Comparison of ENCODE assay signal across 11 cellular contexts in the genomic region with DNA sequence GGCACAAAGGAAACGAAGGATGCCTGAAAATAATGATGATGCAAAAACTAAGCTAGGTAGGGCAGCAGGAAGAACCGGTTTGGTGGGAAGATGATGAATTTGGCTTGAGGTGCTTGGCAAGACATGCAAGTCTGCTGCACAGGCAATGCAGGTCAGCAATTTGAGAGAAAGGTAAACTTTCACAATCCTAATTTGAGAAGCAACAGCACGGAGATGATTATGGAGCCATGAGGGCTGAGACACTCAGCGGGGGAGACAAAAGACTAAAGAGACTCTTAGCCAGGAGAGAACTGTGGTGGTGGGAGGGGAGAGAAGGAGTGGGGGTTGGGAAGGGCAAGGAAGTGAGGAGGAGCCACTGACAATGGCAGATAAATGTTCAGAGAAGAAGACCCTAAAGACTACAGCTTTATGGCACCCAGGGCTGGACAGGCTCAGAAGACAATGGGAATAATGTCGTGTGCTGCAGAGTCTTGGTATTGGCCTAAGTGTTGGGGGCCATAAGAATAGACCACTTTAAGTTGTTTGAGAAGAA. TPM values are rescaled to one million over a fixed set of nuclear protein-coding genes. Genes with fewer than 3 reads are reported as not detected.
DNase-seq lines count a peak whose midpoint lies in the region; ATAC-seq, FAIRE-seq and TF ChIP-seq lines count a peak whose summit lies in the region.
"Had no signal": no experiment of that assay in that cellular context is flagged by ENCODE, and none has a peak within 500 bp of the region (broad histone marks: within the 10 kb centered on the region; RNA-seq: fewer than 3 reads in every experiment).

No MANE protein-coding gene starts in this region.

- no peaks in the 10 kb centered on the region for H3K9me3 Mint-ChIP-seq in activated CD8-positive, alpha-beta memory T cell treated with anti-CD3 and anti-CD28 coated beads, Interleukin-2, amount 10 ng/mL, durations not matched to agents 7 days and 5 days (ENCODE audit: low read depth)

- peak overlapping the region; percentile 75 for H3K4me2 ChIP-seq in keratinocyte (ENCODE audit: control insufficient read depth, extremely low read depth, insufficient read depth, low read depth, low read length)

- H3K27ac Mint-ChIP-seq in activated CD8-positive, alpha-beta memory T cell treated with anti-CD3 and anti-CD28 coated beads, Interleukin-2, amount 10 ng/mL, durations not matched to agents 7 days and 5 days, result no peak overlapping the region

- TF ChIP-seq CTCF in Peyer's patch (IDR thresholded peaks at IDR 0.05), result no peak
- TF ChIP-seq CTCF in keratinocyte (optimal IDR thresholded peaks at IDR 0.05 in 1 of 3, IDR thresholded peaks at IDR 0.05 in 1 of 3, conservative IDR thresholded peaks at IDR 0.05 in 1 of 3; ENCODE audit: extremely low read depth in 1 of 3, insufficient read depth in 2 of 3, low read length in 3 of 3), result no peak
- TF ChIP-seq CTCF in transverse colon (IDR thresholded peaks at IDR 0.05), result no peak

- WGBS in transverse colon (ENCODE audit: low coverage in 1 of 2), 2 donors, result 27 to 36% methylated on average over 5 of the region's 5 CpGs

- no peaks in the 10 kb centered on the region for H3K9me3 ChIP-seq in Peyer's patch
- H3K9me3 ChIP-seq in keratinocyte (ENCODE audit: control insufficient read depth, low read depth, low read length), result no peaks in the 10 kb centered on the region
- H3K9me3 ChIP-seq in transverse colon, result no peaks in the 10 kb centered on the region
- H3K9me3 ChIP-seq in MG63, result peaks cover 13% of the 10 kb centered on the region

- in situ Hi-C loops in transverse colon (cut with MboI; ENCODE audit: low pct_ligation_motif_present in 1 of 4, low pct_unique_long_range_greater_than_20kb in 1 of 4, low sequenced_read_pairs in 3 of 4), result no loop called here

- H3K4me3 ChIP-seq in Peyer's patch, result no peak overlapping the region
- peak overlapping the region; percentile 27 to 54 (median 34) for H3K4me3 ChIP-seq in keratinocyte (ENCODE audit: control insufficient read depth in 2 of 3, extremely low read depth in 1 of 3, insufficient read depth in 2 of 3, low read depth in 1 of 3, low read length in 3 of 3)
- no peak overlapping the region for H3K4me3 ChIP-seq in transverse colon
- H3K4me3 ChIP-seq in MG63, result no peak overlapping the region

- H4K20me1 ChIP-seq in keratinocyte (ENCODE audit: control insufficient read depth, extremely low read depth, insufficient read depth, low read length), result no peaks in the 10 kb centered on the region

- TF ChIP-seq POLR2A in Peyer's patch (IDR thresholded peaks at IDR 0.05), result no peak
- no peak for TF ChIP-seq POLR2A in transverse colon (IDR thresholded peaks at IDR 0.05)

- no peak overlapping the region for H3K4me3 Mint-ChIP-seq in activated CD8-positive, alpha-beta memory T cell treated with anti-CD3 and anti-CD28 coated beads, Interleukin-2, amount 10 ng/mL, durations not matched to agents 7 days and 5 days

- H3K36me3 ChIP-seq in Peyer's patch, result no peaks in the 10 kb centered on the region
- H3K36me3 ChIP-seq in keratinocyte (ENCODE audit: control insufficient read depth in 2 of 2, extremely low read depth in 1 of 2, insufficient read depth in 2 of 2, low read length in 2 of 2), result no peaks in the 10 kb centered on the region
- H3K36me3 ChIP-seq in transverse colon, result no peaks in the 10 kb centered on the region
- no peaks in the 10 kb centered on the region for H3K36me3 ChIP-seq in MG63

- H3K4me1 ChIP-seq in Peyer's patch, result peaks cover 0 to 36% (median 4%) of the 10 kb centered on the region in 4 donors
- peaks cover 35% of the 10 kb centered on the region for H3K4me1 ChIP-seq in keratinocyte (ENCODE audit: control insufficient read depth, extremely low read depth, insufficient read depth, low read length)
- peaks cover 4 to 42% (median 33%) of the 10 kb centered on the region in 4 donors for H3K4me1 ChIP-seq in transverse colon

- no peaks in the 10 kb centered on the region for H3K27me3 ChIP-seq in Peyer's patch
- H3K27me3 ChIP-seq in keratinocyte (ENCODE audit: control insufficient read depth, extremely low read depth, insufficient read depth, low read length), result no peaks in the 10 kb centered on the region
- H3K27me3 ChIP-seq in transverse colon, result no peaks in the 10 kb centered on the region
- H3K27me3 ChIP-seq in MG63, result no peaks in the 10 kb centered on the region

- H3K9ac ChIP-seq in keratinocyte (ENCODE audit: control insufficient read depth, extremely low read depth, insufficient read depth, low read length), result peak overlapping the region; percentile 60

- H3K36me3 Mint-ChIP-seq in activated CD8-positive, alpha-beta memory T cell treated with anti-CD3 and anti-CD28 coated beads, Interleukin-2, amount 10 ng/mL, durations not matched to agents 7 days and 5 days, result peaks cover 1% of the 10 kb centered on the region

- no peaks in the 10 kb centered on the region for H3K27me3 Mint-ChIP-seq in activated CD8-positive, alpha-beta memory T cell treated with anti-CD3 and anti-CD28 coated beads, Interleukin-2, amount 10 ng/mL, durations not matched to agents 7 days and 5 days

- peak overlapping the region; percentile 32 for H2AFZ ChIP-seq in keratinocyte (ENCODE audit: control insufficient read depth, low read length)

- CTCF ChIA-PET in activated CD8-positive, alpha-beta memory T cell treated with anti-CD3 and anti-CD28 coated beads, Interleukin-2, amount 10 ng/mL, durations not matched to agents 7 days and 5 days (lab: Charles Lee), result interaction anchor here (0.7 to 9.1 kb wide), 16 partner anchors 13 to 372 kb away, joined by 3 to 87 read pairs (median 3); a partner anchor contains a TSS

- peak; percentile 57 for ATAC-seq in activated CD8-positive, alpha-beta memory T cell treated with anti-CD3 and anti-CD28 coated beads, Interleukin-2, amount 10 ng/mL, durations not matched to agents 7 days and 5 days
- ATAC-seq in GM21381 (IDR thresholded peaks at IDR 0.05; ENCODE audit: unreplicated experiment), result no peak

- DNase-seq in activated CD8-positive, alpha-beta memory T cell treated with anti-CD3 and anti-CD28 coated beads, Interleukin-2, amount 10 ng/mL, durations not matched to agents 7 days and 5 days, result no peak
- DNase-seq in activated CD8-positive, alpha-beta memory T cell treated with anti-CD3 and anti-CD28 coated beads, Interleukin-2, amount 50 U/mL, for 48 hours, result no peak
- DNase-seq in Peyer's patch (no peak), keratinocyte (ENCODE audit: low read depth, low spot score) (peak; percentile 81), transverse colon (peak; percentile 72), MG63 (no peak), medulla oblongata (ENCODE audit: extremely low spot score) (no peak)
- DNase-seq: activated CD4-positive, alpha-beta T cell treated with anti-CD3 and anti-CD28 coated beads, Interleukin-2, amount 50 U/mL, for 48 hours; stimulated activated CD4-positive, alpha-beta T cell treated with anti-CD3 and anti-CD28 coated beads, Interleukin-2, amount 100 ng/mL, for 24 hours had no signal

- H3K4me1 Mint-ChIP-seq in activated CD8-positive, alpha-beta memory T cell treated with anti-CD3 and anti-CD28 coated beads, Interleukin-2, amount 10 ng/mL, durations not matched to agents 7 days and 5 days, result peaks cover 3% of the 10 kb centered on the region

- no peaks in the 10 kb centered on the region for H3K9me1 ChIP-seq in keratinocyte (ENCODE audit: control insufficient read depth, extremely low read depth, insufficient read depth, low read length)

- H3K79me2 ChIP-seq in keratinocyte (ENCODE audit: control insufficient read depth, insufficient read depth, low read length), result no peaks in the 10 kb centered on the region

- TF ChIP-seq EP300 in transverse colon (IDR thresholded peaks at IDR 0.05; ENCODE audit: low read depth), result no peak

- dilution Hi-C loops in keratinocyte (cut with MboI; ENCODE audit: extremely low pct_ligation_motif_present, low sequenced_read_pairs), result no loop called here

- peak; percentile 98 for FAIRE-seq in keratinocyte (lab: Jason Lieb, UNC)
- FAIRE-seq: islet of Langerhans had no signal

- peak overlapping the region; percentile 40 to 61 (median 52) for H3K27ac ChIP-seq in Peyer's patch
- peak overlapping the region; percentile 82 for H3K27ac ChIP-seq in keratinocyte (ENCODE audit: control insufficient read depth, insufficient read depth, low read length)
- peak overlapping the region; percentile 70 to 77 (median 76) for H3K27ac ChIP-seq in transverse colon

- intact Hi-C loops in transverse colon (cut with DNase I; ENCODE audit: low total_unique reads), result no loop called here

RNA-seq across cellular contexts. Expression of a gene that starts 19.4 kb away (rescaled TPM):
- 100 to 1,000 TPM in 1 of 2 experiments, 10 to 100 TPM in 1; 72.3 to 100 TPM for total RNA-seq in activated CD8-positive, alpha-beta memory T cell treated with anti-CD3 and anti-CD28 coated beads, Interleukin-2, amount 10 ng/mL, durations not matched to agents 7 days and 5 days
- total RNA-seq in Peyer's patch, result 10 to 100 TPM; 61.1 to 86.2 (median 70.5) TPM
- 40.5 to 68.0 TPM (median 47.1 TPM) in 3 replicates for polyA plus RNA-seq in keratinocyte
- polyA plus RNA-seq in keratinocyte (2011; ENCODE audit: low read depth), result 33.8 TPM
- 14.7 and 27.4 TPM in 2 replicates for polyA plus RNA-seq in keratinocyte (2011; cell fraction: cytosol; rRNA removed)
- polyA plus RNA-seq in keratinocyte (2011; cell fraction: nucleus; rRNA removed), result 87.2 and 116 TPM in 2 replicates
- polyA plus RNA-seq in keratinocyte (2012; ENCODE audit: low replicate concordance), result 44.1 and 71.2 TPM in 2 replicates
- 14.3 to 51.5 TPM (median 30.2 TPM) in 3 replicates for polyA minus RNA-seq in keratinocyte
- 34.9 TPM for polyA minus RNA-seq in keratinocyte (2011; cell fraction: cytosol; rRNA and poly(A)+ RNA removed)
- 64.6 and 83.7 TPM in 2 replicates for polyA minus RNA-seq in keratinocyte (2011; cell fraction: nucleus; rRNA and poly(A)+ RNA removed)
- 100 to 1,000 TPM in 1 of 4 donors, 10 to 100 TPM in 3; 22.7 to 100 (median 54.6) TPM for total RNA-seq in transverse colon
- total RNA-seq in MG63 (2014; rRNA removed; shearing (Covaris generic); ENCODE audit: low replicate concordance), result 33.8 and 34.5 TPM in 2 replicates

RNA-seq across cellular contexts. Expression of a gene that starts 59.4 kb away (rescaled TPM):
- not detected for total RNA-seq in activated CD8-positive, alpha-beta memory T cell treated with anti-CD3 and anti-CD28 coated beads, Interleukin-2, amount 10 ng/mL, durations not matched to agents 7 days and 5 days
- total RNA-seq in Peyer's patch (under 1 TPM in 1 of 4 donors, not detected in 3; 0.40 TPM), transverse colon (under 1 TPM in 2 of 4 donors, not detected in 2; under 0.01 to 0.16 TPM)
- 1.7 to 2.8 TPM (median 1.8 TPM) in 3 replicates for polyA plus RNA-seq in keratinocyte
- polyA plus RNA-seq in keratinocyte (2011; ENCODE audit: low read depth), result 0.20 TPM
- polyA plus RNA-seq in keratinocyte (2011; cell fraction: cytosol; rRNA removed), result 1.3 and 3.0 TPM in 2 replicates
- 1.8 and 2.5 TPM in 2 replicates for polyA plus RNA-seq in keratinocyte (2011; cell fraction: nucleus; rRNA removed)
- polyA plus RNA-seq in keratinocyte (2012; ENCODE audit: low replicate concordance), result 0.54 and 1.1 TPM in 2 replicates
- polyA minus RNA-seq in keratinocyte, result 0.19 to 0.96 TPM in 2 of 3 replicates, not detected in the other
- polyA minus RNA-seq in keratinocyte (2011; cell fraction: cytosol; rRNA and poly(A)+ RNA removed), result 0.96 TPM
- polyA minus RNA-seq in keratinocyte (2011; cell fraction: nucleus; rRNA and poly(A)+ RNA removed), result 1.2 and 2.2 TPM in 2 replicates
- not detected in 2 replicates for total RNA-seq in MG63 (2014; rRNA removed; shearing (Covaris generic); ENCODE audit: low replicate concordance)

Comparison
In these comparisons a context has a peak if more than half of its experiments do, and no peak if none do; other contexts are left out.
1. DNase-seq: peak in keratinocyte (single experiment) and transverse colon (single experiment); none in activated CD8-positive, alpha-beta memory T cell treated with anti-CD3 and anti-CD28 coated beads, Interleukin-2, amount 10 ng/mL, durations not matched to agents 7 days and 5 days (single experiment), activated CD8-positive, alpha-beta memory T cell treated with anti-CD3 and anti-CD28 coated beads, Interleukin-2, amount 50 U/mL, for 48 hours (single experiment), Peyer's patch (0 of 3), MG63 (single experiment) and medulla oblongata (single experiment).
2. H3K4me3 ChIP-seq: peak in keratinocyte (3 of 3); none in Peyer's patch (0 of 4), transverse colon (0 of 4) and MG63 (single experiment).
3. Peak in every context shown above with its lines, with median percentiles within 50 percentile points of each other: H3K27ac ChIP-seq.